Comparison of ENCODE assay signal across 16 cellular contexts in genomic region chr21:28705616-28706015, GRCh38.
"Had no signal": no experiment of that assay in that cellular context is flagged by ENCODE, and none has a peak within 500 bp of the region (broad histone marks: within the 10 kb centered on the region; RNA-seq: fewer than 3 reads in every experiment).

No MANE protein-coding gene starts in this region.

- ATAC-seq: activated CD4-positive, CD25-positive, alpha-beta regulatory T cell treated with anti-CD3 and anti-CD28 coated beads, Interleukin-2, amount 50 U/mL, for 24 hours; lower lobe of right lung; psoas muscle; right lobe of liver; T-cell; upper lobe of right lung had no signal

- H3K27ac ChIP-seq: colonic mucosa, lower lobe of right lung, psoas muscle, right lobe of liver, testis, upper lobe of right lung had no signal

- H3K27me3 ChIP-seq: ascending aorta, colonic mucosa, esophagus muscularis mucosa, right lobe of liver, testis, upper lobe of right lung had no signal

- H3K4me1 ChIP-seq: colonic mucosa, lower lobe of right lung, right lobe of liver, testis had no signal

- H3K4me3 ChIP-seq: ascending aorta, colonic mucosa, lower lobe of right lung, psoas muscle, right lobe of liver, testis, upper lobe of right lung had no signal

- DNase-seq: activated CD4-positive, alpha-beta T cell treated with anti-CD3 and anti-CD28 coated beads, Interleukin-2, amount 50 U/mL, for 1 hour; activated naive CD4-positive, alpha-beta T cell; caudate nucleus; colonic mucosa; glutamatergic neuron; immature natural killer cell; lower lobe of right lung; psoas muscle; right lobe of liver; T-cell; T-helper 9 cell; testis; upper lobe of right lung had no signal
